1 cellular context compared by ENCODE assay signal in the genomic region with DNA sequence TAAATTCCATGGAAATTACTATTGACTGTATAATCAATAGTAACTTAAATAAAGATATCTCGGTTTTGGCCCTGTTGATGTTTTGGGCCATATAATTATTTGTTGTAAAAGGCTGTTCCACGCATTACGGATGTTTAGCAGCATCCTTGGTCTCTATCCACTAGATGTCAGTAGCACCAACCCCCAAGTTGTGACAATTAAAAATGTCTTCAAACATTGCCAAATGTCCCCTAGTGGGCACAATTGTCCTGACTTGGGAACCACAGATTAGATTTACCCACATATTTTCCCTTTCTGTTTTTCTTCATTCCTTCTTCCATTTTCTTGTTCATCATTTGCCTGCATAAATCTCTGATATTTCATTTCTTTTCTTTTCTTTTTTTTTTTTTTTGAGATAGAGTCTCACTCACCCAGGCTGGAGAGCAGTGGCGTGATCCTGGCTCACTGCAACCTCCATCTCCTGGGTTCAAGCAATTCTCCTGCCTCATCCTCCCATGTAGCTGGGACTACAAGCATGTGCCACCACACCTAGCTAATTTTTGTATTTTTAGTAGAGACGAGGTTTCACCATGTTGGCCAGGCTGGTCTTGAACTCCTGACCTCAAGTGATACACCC.
TF ChIP-seq lines count a peak whose summit lies in the region.

No MANE protein-coding gene starts in this region.

TF ChIP-seq in HEK293, 187 proteins besides CTCF, POLR2A, EP300 and RAD21 (continued from another document):
- TF ChIP-seq, protein P1, sequence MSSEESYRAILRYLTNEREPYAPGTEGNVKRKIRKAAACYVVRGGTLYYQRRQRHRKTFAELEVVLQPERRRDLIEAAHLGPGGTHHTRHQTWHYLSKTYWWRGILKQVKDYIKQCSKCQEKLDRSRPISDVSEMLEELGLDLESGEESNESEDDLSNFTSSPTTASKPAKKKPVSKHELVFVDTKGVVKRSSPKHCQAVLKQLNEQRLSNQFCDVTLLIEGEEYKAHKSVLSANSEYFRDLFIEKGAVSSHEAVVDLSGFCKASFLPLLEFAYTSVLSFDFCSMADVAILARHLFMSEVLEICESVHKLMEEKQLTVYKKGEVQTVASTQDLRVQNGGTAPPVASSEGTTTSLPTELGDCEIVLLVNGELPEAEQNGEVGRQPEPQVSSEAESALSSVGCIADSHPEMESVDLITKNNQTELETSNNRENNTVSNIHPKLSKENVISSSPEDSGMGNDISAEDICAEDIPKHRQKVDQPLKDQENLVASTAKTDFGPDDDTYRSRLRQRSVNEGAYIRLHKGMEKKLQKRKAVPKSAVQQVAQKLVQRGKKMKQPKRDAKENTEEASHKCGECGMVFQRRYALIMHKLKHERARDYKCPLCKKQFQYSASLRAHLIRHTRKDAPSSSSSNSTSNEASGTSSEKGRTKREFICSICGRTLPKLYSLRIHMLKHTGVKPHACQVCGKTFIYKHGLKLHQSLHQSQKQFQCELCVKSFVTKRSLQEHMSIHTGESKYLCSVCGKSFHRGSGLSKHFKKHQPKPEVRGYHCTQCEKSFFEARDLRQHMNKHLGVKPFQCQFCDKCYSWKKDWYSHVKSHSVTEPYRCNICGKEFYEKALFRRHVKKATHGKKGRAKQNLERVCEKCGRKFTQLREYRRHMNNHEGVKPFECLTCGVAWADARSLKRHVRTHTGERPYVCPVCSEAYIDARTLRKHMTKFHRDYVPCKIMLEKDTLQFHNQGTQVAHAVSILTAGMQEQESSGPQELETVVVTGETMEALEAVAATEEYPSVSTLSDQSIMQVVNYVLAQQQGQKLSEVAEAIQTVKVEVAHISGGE (tag by site-specific recombination; conservative IDR thresholded peaks at IDR 0.05; ENCODE audit: low read depth): 0 out of 2 replicates have a peak, but pooled peaks have one; percentile 12
- peak; percentile 53 for TF ChIP-seq ZNF654 (tag by site-specific recombination; IDR thresholded peaks at IDR 0.05; ENCODE audit: low read depth)
